ENCODE assay signal across 14 cellular contexts in genomic region chr16:67801889-67802288, GRCh38. TPM values are rescaled to one million over a fixed set of nuclear protein-coding genes. Genes with fewer than 3 reads are reported as not detected.
DNase-seq lines count a peak whose midpoint lies in the region; ATAC-seq and TF ChIP-seq lines count a peak whose summit lies in the region.
"Had no signal": no experiment of that assay in that cellular context is flagged by ENCODE, and none has a peak within 500 bp of the region (broad histone marks: within the 10 kb centered on the region; RNA-seq: fewer than 3 reads in every experiment).

No MANE protein-coding gene starts in this region.

- in situ Hi-C loops in transverse colon (cut with MboI; ENCODE audit: low pct_ligation_motif_present in 1 of 4, low pct_unique_long_range_greater_than_20kb in 1 of 4, low sequenced_read_pairs in 3 of 4), result no loop called here

- H3K27ac ChIP-seq in BLaER1 (peak overlapping the region; percentile 25; the same call in 1 of the 2 replicates), transverse colon (no peak overlapping the region)
- H3K27ac ChIP-seq: vagina had no signal

- intact Hi-C loops in activated CD8-positive, alpha-beta T cell treated with anti-CD3 and anti-CD28 coated beads for 36 hours (cut with micrococcal nuclease), result no loop called here
- intact Hi-C loops in transverse colon (cut with DNase I; ENCODE audit: low total_unique reads), result no loop called here

- H3K9me3 ChIP-seq in BLaER1 (no peaks in the 10 kb centered on the region), transverse colon (no peaks in the 10 kb centered on the region)
- H3K9me3 ChIP-seq: vagina had no signal

- 81% methylated on average over 2 of the region's 2 CpGs; no CpG with 5 or more reads in 1 of the 2 donors for WGBS in transverse colon (ENCODE audit: low coverage in 1 of 2), 2 donors

- TF ChIP-seq POLR2A in transverse colon (IDR thresholded peaks at IDR 0.05), result no peak

- H4K20me1 ChIP-seq in BLaER1, result peaks cover 64% of the 10 kb centered on the region

- H3K4me1 ChIP-seq in BLaER1, result peaks cover 60% of the 10 kb centered on the region
- peaks cover 5 to 24% (median 11%) of the 10 kb centered on the region in 4 donors for H3K4me1 ChIP-seq in transverse colon

- peaks cover 62% of the 10 kb centered on the region for H3K36me3 Mint-ChIP-seq in activated CD8-positive, alpha-beta T cell treated with anti-CD3 and anti-CD28 coated beads for 36 hours (ENCODE audit: low read depth)

- no peak for TF ChIP-seq CTCF in activated CD8-positive, alpha-beta T cell treated with anti-CD3 and anti-CD28 coated beads for 36 hours (IDR thresholded peaks at IDR 0.05)
- no peak for TF ChIP-seq CTCF in transverse colon (IDR thresholded peaks at IDR 0.05)

- TF ChIP-seq EP300 in transverse colon (IDR thresholded peaks at IDR 0.05; ENCODE audit: low read depth), result no peak

- POLR2A ChIA-PET in activated CD8-positive, alpha-beta T cell treated with anti-CD3 and anti-CD28 coated beads for 36 hours (lab: Charles Lee), result interaction anchor here (1.0 to 1.3 kb wide), 2 partner anchors 17 to 240 kb away, joined by 3 to 4 read pairs; no protein-coding TSS in a partner anchor

- peaks cover 55% of the 10 kb centered on the region for H3K4me1 Mint-ChIP-seq in activated CD8-positive, alpha-beta T cell treated with anti-CD3 and anti-CD28 coated beads for 36 hours (ENCODE audit: low read depth)

- H3K4me2 ChIP-seq in BLaER1, result peak overlapping the region; percentile 85

- peak; percentile 24 for ATAC-seq in GM21423 (IDR thresholded peaks at IDR 0.05; ENCODE audit: unreplicated experiment)
- ATAC-seq in activated CD8-positive, alpha-beta T cell treated with anti-CD3 and anti-CD28 coated beads for 36 hours, result no peak

- no peak overlapping the region for H3K4me3 ChIP-seq in BLaER1
- no peak overlapping the region for H3K4me3 ChIP-seq in transverse colon
- H3K4me3 ChIP-seq: vagina had no signal

- H3K27me3 Mint-ChIP-seq in activated CD8-positive, alpha-beta T cell treated with anti-CD3 and anti-CD28 coated beads for 36 hours, result no peaks in the 10 kb centered on the region
- H3K27me3 Mint-ChIP-seq: dendritic cell treated with granulocyte-macrophage colony-stimulating factor and Interleukin-4, amounts not matched to agents 40 ng/mL and 50 ng/mL, for 4 days had no signal

- H3K36me3 ChIP-seq in BLaER1 (peaks cover 78% of the 10 kb centered on the region), transverse colon (peaks cover 0 to 7% (median 0%) of the 10 kb centered on the region in 4 donors)

- H3K9ac ChIP-seq in BLaER1, result no peak overlapping the region

- no peak overlapping the region for H3K4me3 Mint-ChIP-seq in activated CD8-positive, alpha-beta T cell treated with anti-CD3 and anti-CD28 coated beads for 36 hours
- H3K4me3 Mint-ChIP-seq: dendritic cell treated with granulocyte-macrophage colony-stimulating factor and Interleukin-4, amounts not matched to agents 40 ng/mL and 50 ng/mL, for 4 days had no signal

- DNase-seq in activated CD8-positive, alpha-beta T cell treated with anti-CD3 and anti-CD28 coated beads for 36 hours, result peak; percentile 41
- DNase-seq in left kidney (ENCODE audit: low read depth, low spot score) (peak; percentile 11), HK-2 (ENCODE audit: unreplicated experiment) (no peak), islet precursor cell (no peak), transverse colon (no peak), ecto neural progenitor cell (ENCODE audit: low spot score) (no peak)
- DNase-seq: activated CD4-positive, CD25-positive, alpha-beta regulatory T cell; anterior cingulate cortex; mesenchymal stem cell; NCI-H1048 had no signal

- H3K9me3 Mint-ChIP-seq in activated CD8-positive, alpha-beta T cell treated with anti-CD3 and anti-CD28 coated beads for 36 hours, result no peaks in the 10 kb centered on the region
- H3K9me3 Mint-ChIP-seq: dendritic cell treated with granulocyte-macrophage colony-stimulating factor and Interleukin-4, amounts not matched to agents 40 ng/mL and 50 ng/mL, for 4 days had no signal

- CTCF ChIA-PET in activated CD8-positive, alpha-beta T cell treated with anti-CD3 and anti-CD28 coated beads for 36 hours (lab: Charles Lee), result interaction anchor here (0.8 to 5.8 kb wide), 5 partner anchors 15 to 378 kb away, joined by 3 to 37 read pairs (median 3); partner anchors contain the start of gene NRN1L

- H3K27ac Mint-ChIP-seq in activated CD8-positive, alpha-beta T cell treated with anti-CD3 and anti-CD28 coated beads for 36 hours, result peak overlapping the region; percentile 78
- H3K27ac Mint-ChIP-seq: dendritic cell treated with granulocyte-macrophage colony-stimulating factor and Interleukin-4, amounts not matched to agents 40 ng/mL and 50 ng/mL, for 4 days had no signal

- H3K27me3 ChIP-seq in BLaER1 (no peaks in the 10 kb centered on the region), transverse colon (no peaks in the 10 kb centered on the region)
- H3K27me3 ChIP-seq: vagina had no signal

RNA-seq across cellular contexts. Expression of gene RANBP10, which starts 4.5 kb away (rescaled TPM):
- 10 to 100 TPM; 15.9 to 18.9 TPM for total RNA-seq in activated CD8-positive, alpha-beta T cell treated with anti-CD3 and anti-CD28 coated beads for 36 hours
- total RNA-seq in transverse colon, result 10 to 100 TPM; 15.1 to 32.9 (median 19.1) TPM

RNA-seq across cellular contexts. Expression of gene TSNAXIP1, which starts 4.8 kb away (rescaled TPM):
- under 1 TPM; 0.40 to 0.47 TPM for total RNA-seq in activated CD8-positive, alpha-beta T cell treated with anti-CD3 and anti-CD28 coated beads for 36 hours
- total RNA-seq in transverse colon, result under 1 TPM in 1 of 4 donors, not detected in 3; 0.55 TPM
- total RNA-seq: vagina had no signal

RNA-seq across cellular contexts. Expression of gene THAP11, which starts 40.2 kb away (rescaled TPM):
- total RNA-seq in activated CD8-positive, alpha-beta T cell treated with anti-CD3 and anti-CD28 coated beads for 36 hours, result 10 to 100 TPM; 40.6 to 40.7 TPM
- total RNA-seq in transverse colon, result 10 to 100 TPM; 24.7 to 44.1 (median 32.7) TPM

RNA-seq across cellular contexts. Expression of gene NUTF2, which starts 44.8 kb away (rescaled TPM):
- 100 to 1,000 TPM; 152 to 157 TPM for total RNA-seq in activated CD8-positive, alpha-beta T cell treated with anti-CD3 and anti-CD28 coated beads for 36 hours
- 100 to 1,000 TPM in 1 of 4 donors, 10 to 100 TPM in 3; 75.2 to 131 (median 89.0) TPM for total RNA-seq in transverse colon

RNA-seq across cellular contexts. Expression of gene CENPT, which starts 45.6 kb away (rescaled TPM):
- total RNA-seq in activated CD8-positive, alpha-beta T cell treated with anti-CD3 and anti-CD28 coated beads for 36 hours, result 10 to 100 TPM; 40.4 to 42.2 TPM
- 100 to 1,000 TPM in 2 of 4 donors, 10 to 100 TPM in 2; 58.2 to 248 (median 100) TPM for total RNA-seq in transverse colon

Comparison
In these comparisons a context has a peak if more than half of its experiments do, and no peak if none do; other contexts are left out.
1. DNase-seq: peak in activated CD8-positive, alpha-beta T cell treated with anti-CD3 and anti-CD28 coated beads for 36 hours (single experiment) and left kidney (single experiment); none in HK-2 (single experiment), islet precursor cell (single experiment), transverse colon (single experiment) and ecto neural progenitor cell (single experiment).